ENCODE assay signal across 2 cellular contexts in the genomic region with DNA sequence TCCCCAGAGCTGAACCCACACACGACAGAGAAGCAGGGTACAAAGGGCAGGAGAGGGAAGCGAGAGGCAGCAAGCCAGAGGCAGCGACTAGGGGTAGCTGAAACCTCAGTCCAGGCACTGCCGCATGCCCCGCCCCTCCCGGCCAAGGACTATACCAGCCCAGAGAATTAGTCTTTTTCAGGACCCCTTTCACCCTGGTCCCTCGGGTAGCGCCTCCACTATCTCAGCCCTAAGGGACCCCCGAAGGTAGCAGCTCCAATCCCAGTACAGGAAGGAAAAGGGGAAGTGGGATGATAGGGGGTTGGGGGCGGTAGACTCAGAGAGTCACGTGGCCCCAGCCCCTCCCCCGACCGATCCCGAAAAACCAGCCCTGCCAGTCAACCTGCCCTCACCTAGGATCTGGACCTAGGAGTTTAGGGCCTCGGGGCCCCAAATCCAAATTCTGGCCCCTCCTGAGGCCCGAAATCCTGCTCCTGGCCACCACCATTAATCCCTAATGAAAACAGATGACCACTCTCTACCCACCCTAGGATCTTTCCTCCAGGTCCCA.
TF ChIP-seq lines count a peak whose summit lies in the region.

No MANE protein-coding gene starts in this region.

TF ChIP-seq in IMR-90, 13 proteins besides CTCF, POLR2A, EP300 and RAD21:
- TF ChIP-seq, protein P1, sequence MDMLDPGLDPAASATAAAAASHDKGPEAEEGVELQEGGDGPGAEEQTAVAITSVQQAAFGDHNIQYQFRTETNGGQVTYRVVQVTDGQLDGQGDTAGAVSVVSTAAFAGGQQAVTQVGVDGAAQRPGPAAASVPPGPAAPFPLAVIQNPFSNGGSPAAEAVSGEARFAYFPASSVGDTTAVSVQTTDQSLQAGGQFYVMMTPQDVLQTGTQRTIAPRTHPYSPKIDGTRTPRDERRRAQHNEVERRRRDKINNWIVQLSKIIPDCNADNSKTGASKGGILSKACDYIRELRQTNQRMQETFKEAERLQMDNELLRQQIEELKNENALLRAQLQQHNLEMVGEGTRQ (IDR thresholded peaks at IDR 0.05; ENCODE audit: low read depth, low read length), result peak; percentile 85
- TF ChIP-seq BHLHE40 (IDR thresholded peaks at IDR 0.05; ENCODE audit: low read depth, low read length), result no peak
TF ChIP-seq in IMR-90: peak in this region for 1.

TF ChIP-seq in K562, 482 proteins besides CTCF, POLR2A, EP300 and RAD21 (continues in another document):
- TF ChIP-seq SPI1 (IDR thresholded peaks at IDR 0.05; ENCODE audit: borderline replicate concordance, low read depth, low read length), result peak; percentile 99
- peak; percentile 25; the same call in 1 of the 2 replicates for TF ChIP-seq ZFX (CRISPR knock-in tag; IDR thresholded peaks at IDR 0.05)
- TF ChIP-seq, protein P2, sequence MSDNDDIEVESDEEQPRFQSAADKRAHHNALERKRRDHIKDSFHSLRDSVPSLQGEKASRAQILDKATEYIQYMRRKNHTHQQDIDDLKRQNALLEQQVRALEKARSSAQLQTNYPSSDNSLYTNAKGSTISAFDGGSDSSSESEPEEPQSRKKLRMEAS (CRISPR knock-in tag; IDR thresholded peaks at IDR 0.05), result peak; percentile 58
- TF ChIP-seq, protein P3, sequence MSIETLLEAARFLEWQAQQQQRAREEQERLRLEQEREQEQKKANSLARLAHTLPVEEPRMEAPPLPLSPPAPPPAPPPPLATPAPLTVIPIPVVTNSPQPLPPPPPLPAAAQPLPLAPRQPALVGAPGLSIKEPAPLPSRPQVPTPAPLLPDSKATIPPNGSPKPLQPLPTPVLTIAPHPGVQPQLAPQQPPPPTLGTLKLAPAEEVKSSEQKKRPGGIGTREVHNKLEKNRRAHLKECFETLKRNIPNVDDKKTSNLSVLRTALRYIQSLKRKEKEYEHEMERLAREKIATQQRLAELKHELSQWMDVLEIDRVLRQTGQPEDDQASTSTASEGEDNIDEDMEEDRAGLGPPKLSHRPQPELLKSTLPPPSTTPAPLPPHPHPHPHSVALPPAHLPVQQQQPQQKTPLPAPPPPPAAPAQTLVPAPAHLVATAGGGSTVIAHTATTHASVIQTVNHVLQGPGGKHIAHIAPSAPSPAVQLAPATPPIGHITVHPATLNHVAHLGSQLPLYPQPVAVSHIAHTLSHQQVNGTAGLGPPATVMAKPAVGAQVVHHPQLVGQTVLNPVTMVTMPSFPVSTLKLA (conservative IDR thresholded peaks at IDR 0.05), result peak in 1 of 2 experiments; percentile 66; a peak in 2 of 4 replicates
- no peak for TF ChIP-seq BDP1 (IDR thresholded peaks at IDR 0.05; ENCODE audit: insufficient read depth, insufficient read length)
- no peak for TF ChIP-seq L3MBTL2 (IDR thresholded peaks at IDR 0.05)
- TF ChIP-seq, protein P4, sequence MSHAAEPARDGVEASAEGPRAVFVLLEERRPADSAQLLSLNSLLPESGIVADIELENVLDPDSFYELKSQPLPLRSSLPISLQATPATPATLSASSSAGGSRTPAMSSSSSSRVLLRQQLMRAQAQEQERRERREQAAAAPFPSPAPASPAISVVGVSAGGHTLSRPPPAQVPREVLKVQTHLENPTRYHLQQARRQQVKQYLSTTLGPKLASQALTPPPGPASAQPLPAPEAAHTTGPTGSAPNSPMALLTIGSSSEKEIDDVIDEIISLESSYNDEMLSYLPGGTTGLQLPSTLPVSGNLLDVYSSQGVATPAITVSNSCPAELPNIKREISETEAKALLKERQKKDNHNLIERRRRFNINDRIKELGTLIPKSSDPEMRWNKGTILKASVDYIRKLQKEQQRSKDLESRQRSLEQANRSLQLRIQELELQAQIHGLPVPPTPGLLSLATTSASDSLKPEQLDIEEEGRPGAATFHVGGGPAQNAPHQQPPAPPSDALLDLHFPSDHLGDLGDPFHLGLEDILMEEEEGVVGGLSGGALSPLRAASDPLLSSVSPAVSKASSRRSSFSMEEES (CRISPR knock-in tag; IDR thresholded peaks at IDR 0.05), result peak; percentile 80
- TF ChIP-seq, protein P5, sequence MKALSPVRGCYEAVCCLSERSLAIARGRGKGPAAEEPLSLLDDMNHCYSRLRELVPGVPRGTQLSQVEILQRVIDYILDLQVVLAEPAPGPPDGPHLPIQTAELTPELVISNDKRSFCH (CRISPR knock-in tag; IDR thresholded peaks at IDR 0.05), result no peak
- TF ChIP-seq, protein P5 (tag; IDR thresholded peaks at IDR 0.05), result no peak
- TF ChIP-seq, protein P6, sequence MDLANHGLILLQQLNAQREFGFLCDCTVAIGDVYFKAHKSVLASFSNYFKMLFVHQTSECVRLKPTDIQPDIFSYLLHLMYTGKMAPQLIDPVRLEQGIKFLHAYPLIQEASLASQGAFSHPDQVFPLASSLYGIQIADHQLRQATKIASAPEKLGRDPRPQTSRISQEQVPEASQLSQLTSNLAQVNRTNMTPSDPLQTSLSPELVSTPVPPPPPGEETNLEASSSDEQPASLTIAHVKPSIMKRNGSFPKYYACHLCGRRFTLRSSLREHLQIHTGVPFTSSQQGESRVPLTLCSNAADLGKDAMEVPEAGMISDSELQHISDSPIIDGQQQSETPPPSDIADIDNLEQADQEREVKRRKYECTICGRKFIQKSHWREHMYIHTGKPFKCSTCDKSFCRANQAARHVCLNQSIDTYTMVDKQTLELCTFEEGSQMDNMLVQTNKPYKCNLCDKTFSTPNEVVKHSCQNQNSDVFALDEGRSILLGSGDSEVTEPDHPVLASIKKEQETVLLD (IDR thresholded peaks at IDR 0.05), result peak; percentile 13; the same call in 1 of the 2 replicates
- no peak for TF ChIP-seq POLR3G (IDR thresholded peaks at IDR 0.05; ENCODE audit: extremely low read depth, insufficient read length, insufficient replicate concordance)
- TF ChIP-seq TAF15 (IDR thresholded peaks at IDR 0.05; ENCODE audit: low read depth, low read length), result no peak
- TF ChIP-seq OTX1 (CRISPR knock-in tag; IDR thresholded peaks at IDR 0.05), result peak; percentile 34; the same call in 1 of the 2 replicates
- no peak for TF ChIP-seq TRIM28 (IDR thresholded peaks at IDR 0.05)
- TF ChIP-seq FOXJ2 (tag; IDR thresholded peaks at IDR 0.05), result no peak
- no peak for TF ChIP-seq EHMT2 (IDR thresholded peaks at IDR 0.05)
- peak; percentile 51; the same call in 1 of the 2 replicates for TF ChIP-seq BHLHE40 (IDR thresholded peaks at IDR 0.05; ENCODE audit: low read length)
- TF ChIP-seq, protein P7, sequence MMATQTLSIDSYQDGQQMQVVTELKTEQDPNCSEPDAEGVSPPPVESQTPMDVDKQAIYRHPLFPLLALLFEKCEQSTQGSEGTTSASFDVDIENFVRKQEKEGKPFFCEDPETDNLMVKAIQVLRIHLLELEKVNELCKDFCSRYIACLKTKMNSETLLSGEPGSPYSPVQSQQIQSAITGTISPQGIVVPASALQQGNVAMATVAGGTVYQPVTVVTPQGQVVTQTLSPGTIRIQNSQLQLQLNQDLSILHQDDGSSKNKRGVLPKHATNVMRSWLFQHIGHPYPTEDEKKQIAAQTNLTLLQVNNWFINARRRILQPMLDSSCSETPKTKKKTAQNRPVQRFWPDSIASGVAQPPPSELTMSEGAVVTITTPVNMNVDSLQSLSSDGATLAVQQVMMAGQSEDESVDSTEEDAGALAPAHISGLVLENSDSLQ (IDR thresholded peaks at IDR 0.05), result peak; percentile 85
- peak; percentile 64; the same call in 1 of the 2 replicates for TF ChIP-seq ZBTB7A (IDR thresholded peaks at IDR 0.05; ENCODE audit: borderline replicate concordance, control insufficient read depth, low read depth, low read length)
- TF ChIP-seq, protein P8, sequence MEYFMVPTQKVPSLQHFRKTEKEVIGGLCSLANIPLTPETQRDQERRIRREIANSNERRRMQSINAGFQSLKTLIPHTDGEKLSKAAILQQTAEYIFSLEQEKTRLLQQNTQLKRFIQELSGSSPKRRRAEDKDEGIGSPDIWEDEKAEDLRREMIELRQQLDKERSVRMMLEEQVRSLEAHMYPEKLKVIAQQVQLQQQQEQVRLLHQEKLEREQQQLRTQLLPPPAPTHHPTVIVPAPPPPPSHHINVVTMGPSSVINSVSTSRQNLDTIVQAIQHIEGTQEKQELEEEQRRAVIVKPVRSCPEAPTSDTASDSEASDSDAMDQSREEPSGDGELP (CRISPR knock-in tag; IDR thresholded peaks at IDR 0.05; ENCODE audit: borderline replicate concordance), result peak; percentile 36
- TF ChIP-seq SMAD1 (IDR thresholded peaks at IDR 0.05; ENCODE audit: low read depth, low read length, partially characterized antibody), result no peak
- no peak for TF ChIP-seq ZFP1 (CRISPR knock-in tag; IDR thresholded peaks at IDR 0.05)
- TF ChIP-seq ZNF764 (CRISPR knock-in tag; IDR thresholded peaks at IDR 0.05; ENCODE audit: low read depth), result 0 out of 2 replicates have a peak, but pooled peaks have one; percentile 43
- no peak for TF ChIP-seq WHSC1 (IDR thresholded peaks at IDR 0.05; ENCODE audit: low read length)
- TF ChIP-seq, protein P1 (CRISPR knock-in tag; IDR thresholded peaks at IDR 0.05), result peak; percentile 93
- peak; percentile 90 for TF ChIP-seq RAD51 (IDR thresholded peaks at IDR 0.05; ENCODE audit: borderline replicate concordance, low read depth)
- TF ChIP-seq, protein P9, sequence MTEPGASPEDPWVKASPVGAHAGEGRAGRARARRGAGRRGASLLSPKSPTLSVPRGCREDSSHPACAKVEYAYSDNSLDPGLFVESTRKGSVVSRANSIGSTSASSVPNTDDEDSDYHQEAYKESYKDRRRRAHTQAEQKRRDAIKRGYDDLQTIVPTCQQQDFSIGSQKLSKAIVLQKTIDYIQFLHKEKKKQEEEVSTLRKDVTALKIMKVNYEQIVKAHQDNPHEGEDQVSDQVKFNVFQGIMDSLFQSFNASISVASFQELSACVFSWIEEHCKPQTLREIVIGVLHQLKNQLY (CRISPR knock-in tag; conservative IDR thresholded peaks at IDR 0.05), result 0 out of 4 replicates have a peak, but pooled peaks of 1 of the 2 experiments have one; percentile 46
- TF ChIP-seq PPARD (CRISPR knock-in tag; IDR thresholded peaks at IDR 0.05), result no peak
- 0 out of 4 replicates have a peak, but pooled peaks of 1 of the 2 experiments have one; percentile 10 for TF ChIP-seq HDAC1 (IDR thresholded peaks at IDR 0.05)
- peak; percentile 23; the same call in 1 of the 2 replicates for TF ChIP-seq SMARCE1 (IDR thresholded peaks at IDR 0.05)
- peak; percentile 60 for TF ChIP-seq CBFA2T2 (conservative IDR thresholded peaks at IDR 0.05)
- TF ChIP-seq, protein P10, sequence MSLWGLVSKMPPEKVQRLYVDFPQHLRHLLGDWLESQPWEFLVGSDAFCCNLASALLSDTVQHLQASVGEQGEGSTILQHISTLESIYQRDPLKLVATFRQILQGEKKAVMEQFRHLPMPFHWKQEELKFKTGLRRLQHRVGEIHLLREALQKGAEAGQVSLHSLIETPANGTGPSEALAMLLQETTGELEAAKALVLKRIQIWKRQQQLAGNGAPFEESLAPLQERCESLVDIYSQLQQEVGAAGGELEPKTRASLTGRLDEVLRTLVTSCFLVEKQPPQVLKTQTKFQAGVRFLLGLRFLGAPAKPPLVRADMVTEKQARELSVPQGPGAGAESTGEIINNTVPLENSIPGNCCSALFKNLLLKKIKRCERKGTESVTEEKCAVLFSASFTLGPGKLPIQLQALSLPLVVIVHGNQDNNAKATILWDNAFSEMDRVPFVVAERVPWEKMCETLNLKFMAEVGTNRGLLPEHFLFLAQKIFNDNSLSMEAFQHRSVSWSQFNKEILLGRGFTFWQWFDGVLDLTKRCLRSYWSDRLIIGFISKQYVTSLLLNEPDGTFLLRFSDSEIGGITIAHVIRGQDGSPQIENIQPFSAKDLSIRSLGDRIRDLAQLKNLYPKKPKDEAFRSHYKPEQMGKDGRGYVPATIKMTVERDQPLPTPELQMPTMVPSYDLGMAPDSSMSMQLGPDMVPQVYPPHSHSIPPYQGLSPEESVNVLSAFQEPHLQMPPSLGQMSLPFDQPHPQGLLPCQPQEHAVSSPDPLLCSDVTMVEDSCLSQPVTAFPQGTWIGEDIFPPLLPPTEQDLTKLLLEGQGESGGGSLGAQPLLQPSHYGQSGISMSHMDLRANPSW (CRISPR knock-in tag; IDR thresholded peaks at IDR 0.05), result peak; percentile 82; the same call in 1 of the 2 replicates
- no peak for TF ChIP-seq TFAM (CRISPR knock-in tag; conservative IDR thresholded peaks at IDR 0.05)
- TF ChIP-seq, protein P11, sequence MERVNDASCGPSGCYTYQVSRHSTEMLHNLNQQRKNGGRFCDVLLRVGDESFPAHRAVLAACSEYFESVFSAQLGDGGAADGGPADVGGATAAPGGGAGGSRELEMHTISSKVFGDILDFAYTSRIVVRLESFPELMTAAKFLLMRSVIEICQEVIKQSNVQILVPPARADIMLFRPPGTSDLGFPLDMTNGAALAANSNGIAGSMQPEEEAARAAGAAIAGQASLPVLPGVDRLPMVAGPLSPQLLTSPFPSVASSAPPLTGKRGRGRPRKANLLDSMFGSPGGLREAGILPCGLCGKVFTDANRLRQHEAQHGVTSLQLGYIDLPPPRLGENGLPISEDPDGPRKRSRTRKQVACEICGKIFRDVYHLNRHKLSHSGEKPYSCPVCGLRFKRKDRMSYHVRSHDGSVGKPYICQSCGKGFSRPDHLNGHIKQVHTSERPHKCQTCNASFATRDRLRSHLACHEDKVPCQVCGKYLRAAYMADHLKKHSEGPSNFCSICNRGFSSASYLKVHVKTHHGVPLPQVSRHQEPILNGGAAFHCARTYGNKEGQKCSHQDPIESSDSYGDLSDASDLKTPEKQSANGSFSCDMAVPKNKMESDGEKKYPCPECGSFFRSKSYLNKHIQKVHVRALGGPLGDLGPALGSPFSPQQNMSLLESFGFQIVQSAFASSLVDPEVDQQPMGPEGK (CRISPR knock-in tag; IDR thresholded peaks at IDR 0.05; ENCODE audit: borderline replicate concordance), result no peak
- TF ChIP-seq SMAD4 (CRISPR knock-in tag; conservative IDR thresholded peaks at IDR 0.05), result no peak
- TF ChIP-seq, protein P12, sequence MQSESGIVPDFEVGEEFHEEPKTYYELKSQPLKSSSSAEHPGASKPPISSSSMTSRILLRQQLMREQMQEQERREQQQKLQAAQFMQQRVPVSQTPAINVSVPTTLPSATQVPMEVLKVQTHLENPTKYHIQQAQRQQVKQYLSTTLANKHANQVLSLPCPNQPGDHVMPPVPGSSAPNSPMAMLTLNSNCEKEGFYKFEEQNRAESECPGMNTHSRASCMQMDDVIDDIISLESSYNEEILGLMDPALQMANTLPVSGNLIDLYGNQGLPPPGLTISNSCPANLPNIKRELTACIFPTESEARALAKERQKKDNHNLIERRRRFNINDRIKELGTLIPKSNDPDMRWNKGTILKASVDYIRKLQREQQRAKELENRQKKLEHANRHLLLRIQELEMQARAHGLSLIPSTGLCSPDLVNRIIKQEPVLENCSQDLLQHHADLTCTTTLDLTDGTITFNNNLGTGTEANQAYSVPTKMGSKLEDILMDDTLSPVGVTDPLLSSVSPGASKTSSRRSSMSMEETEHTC (IDR thresholded peaks at IDR 0.05), result 0 out of 2 replicates have a peak, but pooled peaks have one; percentile 37
- no peak for TF ChIP-seq ELF4 (CRISPR knock-in tag; IDR thresholded peaks at IDR 0.05)
- no peak for TF ChIP-seq ZKSCAN8 (CRISPR knock-in tag; IDR thresholded peaks at IDR 0.05)
- no peak for TF ChIP-seq FOXP1 (CRISPR knock-in tag; IDR thresholded peaks at IDR 0.05)
- TF ChIP-seq MYC (IDR thresholded peaks at IDR 0.05; ENCODE audit: low read depth, low read length), result peak; percentile 20; the same call in 1 of the 2 replicates
- TF ChIP-seq MYC (CRISPR knock-in tag; IDR thresholded peaks at IDR 0.05; ENCODE audit: borderline replicate concordance, low read depth), result no peak
- TF ChIP-seq DPF2 (IDR thresholded peaks at IDR 0.05), result peak; percentile 20; the same call in 1 of the 2 replicates
- TF ChIP-seq ZNF121 (CRISPR knock-in tag; conservative IDR thresholded peaks at IDR 0.05), result no peak
- no peak for TF ChIP-seq POLR2AphosphoS2 (IDR thresholded peaks at IDR 0.05; ENCODE audit: low read length)
